In the genomic region with DNA sequence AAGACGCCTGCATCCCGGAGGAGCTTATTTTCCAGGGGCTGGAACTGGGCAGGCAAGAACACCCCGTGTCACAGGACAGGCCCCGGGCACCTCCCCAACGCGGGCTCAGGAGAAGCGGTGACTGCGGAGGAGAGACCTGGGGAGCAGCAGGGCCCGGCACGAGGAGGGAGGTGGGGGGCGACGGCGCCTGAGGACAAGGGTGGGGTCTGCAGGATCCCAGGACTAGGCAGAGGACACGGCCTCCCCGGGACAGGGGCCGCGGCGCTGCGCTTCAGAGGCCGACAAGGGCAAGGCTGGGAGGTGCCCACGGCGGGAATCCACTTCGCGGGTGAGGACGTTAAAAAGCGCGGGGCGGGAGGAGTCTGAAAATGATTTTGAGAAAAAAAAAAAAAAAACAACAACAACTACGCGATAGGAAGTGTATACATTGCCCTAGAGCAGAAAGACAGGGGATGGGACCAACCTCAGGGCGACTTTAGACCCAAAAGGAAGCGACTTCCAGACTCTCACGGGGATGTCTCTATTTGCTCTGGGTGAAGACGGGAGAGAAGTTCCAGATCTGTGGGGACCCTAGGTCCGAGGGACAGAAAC, we compare ENCODE assay signal across 8 cellular contexts. TPM values are rescaled to one million over a fixed set of nuclear protein-coding genes. Genes with fewer than 3 reads are reported as not detected.
DNase-seq lines count a peak whose midpoint lies in the region; ATAC-seq and TF ChIP-seq lines count a peak whose summit lies in the region.

No MANE protein-coding gene starts in this region.

- 0 to 2% (median 1%) methylated on average over 35 of the region's 35 CpGs for WGBS in spleen, 5 donors

- ATAC-seq in GM18511 (IDR thresholded peaks at IDR 0.05; ENCODE audit: unreplicated experiment) (peak; percentile 48), HG02938 (IDR thresholded peaks at IDR 0.05; ENCODE audit: unreplicated experiment) (peak; percentile 12), SK-N-SH treated with all-trans-retinoic acid at 6 μM for 48 hours (peak; percentile 72)

- H3K27ac ChIP-seq in iPS-20b (ENCODE audit: low read length) = no peak overlapping the region
- peak overlapping the region; percentile 83 to 94 (median 90) for H3K27ac ChIP-seq in spleen

- peak overlapping the region; percentile 69 for H3K9ac ChIP-seq in iPS-20b (ENCODE audit: low read depth, low read length)

- DNase-seq in astrocyte of the spinal cord (ENCODE audit: low read depth, low spot score) (no peak), spleen (peak; percentile 84), NAMALWA (ENCODE audit: low spot score) (no peak), SW 1271 (lab: John Stamatoyannopoulos, UW) (no peak)

- TF ChIP-seq CTCF in astrocyte of the spinal cord (IDR thresholded peaks at IDR 0.05; ENCODE audit: low read depth, low read length) (no peak), spleen (IDR thresholded peaks at IDR 0.05 in 8 of 11, conservative IDR thresholded peaks at IDR 0.05 in 3 of 11) (no peak)

- H3K4me3 ChIP-seq in astrocyte of the spinal cord (ENCODE audit: low read depth, low read length) (peak overlapping the region; percentile 66), iPS-20b (ENCODE audit: low read length) (peak overlapping the region; percentile 85), spleen (peak overlapping the region; percentile 39 to 72 (median 64))

- no peak for TF ChIP-seq POLR2A in spleen (IDR thresholded peaks at IDR 0.05)

- no peaks in the 10 kb centered on the region for H3K9me3 ChIP-seq in iPS-20b (ENCODE audit: insufficient read depth, low read depth, low read length)
- peaks cover 0 to 11% (median 0%) of the 10 kb centered on the region in 8 donors for H3K9me3 ChIP-seq in spleen

- H3K4me1 ChIP-seq in iPS-20b (ENCODE audit: insufficient read depth, low read length) (0 out of 2 replicates have a peak, but pooled peaks cover 4% of the 10 kb centered on the region), spleen (peaks cover 0 to 45% (median 24%) of the 10 kb centered on the region in 6 donors)

- H3K36me3 ChIP-seq in iPS-20b (ENCODE audit: insufficient read depth, low read depth, low read length) = no peaks in the 10 kb centered on the region
- H3K36me3 ChIP-seq in spleen = peaks cover 0 to 8% (median 0%) of the 10 kb centered on the region in 6 donors

- in situ Hi-C loops in astrocyte of the spinal cord (cut with HindIII; ENCODE audit: low sequenced_read_pairs) = no loop called here

- intact Hi-C loops in spleen (cut with DNase I; ENCODE audit: low total_unique reads) = loop anchor here (10.0 kb wide), 1 partner anchor 85 kb away; no protein-coding TSS in a partner anchor

- H3K27me3 ChIP-seq in iPS-20b (ENCODE audit: insufficient read depth, low read length) = peaks cover 30% of the 10 kb centered on the region
- H3K27me3 ChIP-seq in spleen (replicated peaks in 1 of 7) = no peaks in the 10 kb centered on the region

TF ChIP-seq in SK-N-SH treated with all-trans-retinoic acid at 6 μM for 48 hours, 23 proteins besides CTCF, POLR2A, EP300 and RAD21:
- TF ChIP-seq ZFP3 (CRISPR knock-in tag; IDR thresholded peaks at IDR 0.05) = no peak
- no peak for TF ChIP-seq ISL1 (CRISPR knock-in tag; IDR thresholded peaks at IDR 0.05)

RNA-seq across cellular contexts. Expression of gene ZNF611, which starts 44.9 kb away (rescaled TPM):
- total RNA-seq in spleen = 10 to 100 TPM; 17.4 to 32.5 (median 25.0) TPM
- 1 to 10 TPM; 2.6 to 6.9 (median 2.6) TPM for polyA plus RNA-seq in spleen

RNA-seq across cellular contexts. Expression of gene ZNF83, which starts 51.7 kb away (rescaled TPM):
- 10 to 100 TPM; 31.8 to 87.7 (median 65.9) TPM for total RNA-seq in spleen
- 10 to 100 TPM; 38.4 to 58.8 (median 49.3) TPM for polyA plus RNA-seq in spleen

Comparison
In these comparisons a context has a peak if more than half of its experiments do, and no peak if none do; other contexts are left out.
1. ATAC-seq: peak in every context shown above with its lines; median percentile 72 in SK-N-SH treated with all-trans-retinoic acid at 6 μM for 48 hours; 48 in GM18511; 12 in HG02938.